In genomic region chr7:2405201-2405600, GRCh38 we compare ENCODE assay signal across 1 cellular context.
TF ChIP-seq lines count a peak whose summit lies in the region.

No MANE protein-coding gene starts in this region.

TF ChIP-seq in HepG2, 621 proteins besides CTCF, POLR2A, EP300 and RAD21:
- TF ChIP-seq SATB2 (CRISPR knock-in tag; IDR thresholded peaks at IDR 0.05) (no peak), ZNF468 (CRISPR knock-in tag; IDR thresholded peaks at IDR 0.05) (no peak), KDM3A (CRISPR knock-in tag; IDR thresholded peaks at IDR 0.05; ENCODE audit: low read depth) (no peak), ZBTB21 (CRISPR knock-in tag; IDR thresholded peaks at IDR 0.05) (no peak), AGO2 (optimal IDR thresholded peaks at IDR 0.05; ENCODE audit: low read depth, low read length) (peak; percentile 2), HNRNPLL (IDR thresholded peaks at IDR 0.05; ENCODE audit: low read depth, low read length, poor library complexity, severe bottlenecking) (no peak), EHMT2 (IDR thresholded peaks at IDR 0.05; ENCODE audit: borderline replicate concordance, low read depth, low read length) (no peak), PBX2 (CRISPR knock-in tag; IDR thresholded peaks at IDR 0.05) (no peak)
